8 cellular contexts compared by ENCODE assay signal in the genomic region with DNA sequence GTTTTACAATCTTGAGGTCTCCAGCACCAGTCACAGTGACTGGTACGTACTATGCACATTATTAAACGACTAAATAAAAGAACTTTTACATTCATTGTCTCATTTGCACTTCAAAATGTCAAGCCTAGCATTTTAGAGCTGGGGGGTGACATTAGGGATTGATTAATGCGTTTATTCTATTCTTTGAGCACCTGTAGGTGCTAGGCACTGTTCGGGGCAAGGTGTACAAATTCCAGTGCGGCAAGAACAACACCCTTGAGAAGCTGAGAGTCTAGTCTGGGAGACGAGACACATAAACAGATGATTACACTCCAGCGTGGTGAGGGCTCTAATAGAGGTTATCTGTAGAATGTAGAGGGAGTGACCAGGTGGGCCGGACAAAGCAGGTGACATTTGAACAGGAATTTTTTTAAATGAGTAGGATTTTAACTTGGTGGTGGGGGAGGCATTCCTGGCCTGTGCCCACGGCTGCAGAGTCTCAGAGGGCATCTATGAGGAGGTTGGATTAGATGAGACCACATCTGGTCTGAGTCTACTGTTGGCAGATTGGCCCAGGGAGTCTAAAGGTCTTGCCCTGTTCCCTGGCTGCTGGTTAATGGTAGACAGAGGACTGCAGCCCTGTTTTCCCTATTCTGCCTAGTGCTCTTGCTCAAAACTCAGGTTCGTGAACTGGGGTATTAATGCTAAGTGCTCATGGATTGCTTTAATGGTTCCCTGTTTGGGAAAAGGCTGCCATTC. TPM values are rescaled to one million over a fixed set of nuclear protein-coding genes. Genes with fewer than 3 reads are reported as not detected.
A peak's percentile ranks its signal among the peaks of the same experiment; 100 is the strongest.
DNase-seq lines count a peak whose midpoint lies in the region; ATAC-seq and TF ChIP-seq lines count a peak whose summit lies in the region.

No MANE protein-coding gene starts in this region.

- TF ChIP-seq CTCF in heart left ventricle (IDR thresholded peaks at IDR 0.05) (no peak), lower leg skin (IDR thresholded peaks at IDR 0.05) (no peak), vagina (IDR thresholded peaks at IDR 0.05) (no peak), GM13976 (IDR thresholded peaks at IDR 0.05; ENCODE audit: borderline replicate concordance, control extremely low read depth, extremely low read depth, insufficient read depth, missing control alignments) (no peak)

- H3K27me3 ChIP-seq in heart left ventricle (no peaks in the 10 kb centered on the region), vagina (no peaks in the 10 kb centered on the region)

- H3K4me3 ChIP-seq in heart left ventricle (peak overlapping the region; percentile 55 to 99 (median 74)), lower leg skin (ENCODE audit: low read depth, poor library complexity, severe bottlenecking) (peak overlapping the region; percentile 84), vagina (peak overlapping the region; percentile 82 to 85)

- no peaks in the 10 kb centered on the region for H3K9me3 ChIP-seq in heart left ventricle
- H3K9me3 ChIP-seq in vagina = no peaks in the 10 kb centered on the region

- in situ Hi-C loops in GM13976 (cut with MboI; ENCODE audit: low sequenced_read_pairs, unreplicated experiment) = no loop called here

- H3K36me3 ChIP-seq in heart left ventricle (peaks cover 0 to 5% (median 0%) of the 10 kb centered on the region in 9 donors), vagina (no peaks in the 10 kb centered on the region)

- no peak for DNase-seq in heart left ventricle
- DNase-seq in left ventricle myocardium superior = no peak
- no peak for DNase-seq in lower leg skin (ENCODE audit: low spot score in 2 of 2)
- DNase-seq in vagina (ENCODE audit: extremely low spot score in 2 of 2) = no peak
- no peak for DNase-seq in GM13976 (ENCODE audit: low spot score)
- DNase-seq in GOT3 (lab: John Stamatoyannopoulos, UW) = no peak

- H3K27ac ChIP-seq in heart left ventricle = peak overlapping the region; percentile 74 to 99 (median 94)
- H3K27ac ChIP-seq in adipose tissue (ENCODE audit: low read depth, low read length) = peak overlapping the region; percentile 42
- H3K27ac ChIP-seq in vagina = peak overlapping the region; percentile 92

- ATAC-seq in heart left ventricle (no peak), left ventricle myocardium superior (no peak), GM18907 (IDR thresholded peaks at IDR 0.05; ENCODE audit: unreplicated experiment) (no peak)

- H3K4me1 ChIP-seq in heart left ventricle = peaks cover 0 to 54% (median 36%) of the 10 kb centered on the region in 12 donors
- H3K4me1 ChIP-seq in vagina = peaks cover 37% of the 10 kb centered on the region

- WGBS in heart left ventricle, 4 donors = 17 to 37% (median 21%) methylated on average over 10 of the region's 10 CpGs
- 9 to 13% (median 12%) methylated on average over 10 of the region's 10 CpGs for WGBS in adipose tissue, 3 donors
- WGBS in lower leg skin, 2 donors = 20 to 25% methylated on average over 10 of the region's 10 CpGs

- TF ChIP-seq POLR2A in heart left ventricle (IDR thresholded peaks at IDR 0.05) (no peak), lower leg skin (IDR thresholded peaks at IDR 0.05) (no peak), vagina (IDR thresholded peaks at IDR 0.05) (no peak)

- intact Hi-C loops in heart left ventricle (cut with DNase I) (no loop called here), left ventricle myocardium superior (cut with micrococcal nuclease) (no loop called here), lower leg skin (cut with DNase I; ENCODE audit: low total_unique reads) (no loop called here), vagina (cut with DNase I) (loop anchor here (10.0 kb wide), 1 partner anchor 265 kb away; no protein-coding TSS in a partner anchor)

RNA-seq across cellular contexts. Expression of gene CAT, which starts 1.0 kb away (rescaled TPM):
- total RNA-seq in heart left ventricle (100 to 1,000 TPM in 5 of 9 donors, 10 to 100 TPM in 4; 70.6 to 183 (median 103) TPM), left ventricle myocardium superior (150 TPM), lower leg skin (100 to 1,000 TPM; 152 to 260 (median 186) TPM), vagina (108 TPM)
- polyA plus RNA-seq in heart left ventricle (10 to 100 TPM; 49.9 to 57.2 TPM), adipose tissue (100 to 1,000 TPM in 2 of 3 donors, 10 to 100 TPM in 1; 55.9 to 268 (median 149) TPM)

Comparison
In these comparisons a context has a peak if more than half of its experiments do, and no peak if none do; other contexts are left out.
1. H3K27ac ChIP-seq: peak in every context shown above with its lines; median percentile 94 in heart left ventricle; 92 in vagina; 42 in adipose tissue.